ENCODE assay signal across 18 cellular contexts in genomic region chr9:75378036-75378435, GRCh38.
DNase-seq lines count a peak whose midpoint lies in the region; ATAC-seq and TF ChIP-seq lines count a peak whose summit lies in the region.
"Had no signal": no experiment of that assay in that cellular context is flagged by ENCODE, and none has a peak within 500 bp of the region (broad histone marks: within the 10 kb centered on the region; RNA-seq: fewer than 3 reads in every experiment).

No MANE protein-coding gene starts in this region.

- no TSS peak for BruUV-seq in Caco-2 (replicated peaks; lab: Mats Ljungman, UMichigan)

- no peaks in the 10 kb centered on the region for H3K27me3 ChIP-seq in heart left ventricle
- H3K27me3 ChIP-seq in upper lobe of right lung = no peaks in the 10 kb centered on the region
- H3K27me3 ChIP-seq in Caco-2 (replicated peaks; ENCODE audit: control insufficient read depth, insufficient read depth, low read length) = no peaks in the 10 kb centered on the region

- peak overlapping the region in 2 of 3 experiments; percentile 37 to 39 for H3K27ac Mint-ChIP-seq in nephron
- no peak overlapping the region for H3K27ac Mint-ChIP-seq in Caco-2 (ENCODE audit: unreplicated experiment)
- H3K27ac Mint-ChIP-seq: activated CD8-positive, alpha-beta T cell treated with anti-CD3 and anti-CD28 coated beads for 36 hours; activated naive CD4-positive, alpha-beta T cell treated with anti-CD3 and anti-CD28 coated beads for 36 hours; stimulated activated memory B cell treated with anti-CD40 and anti-IgM and Interleukin-4, amounts not matched to agents 10 μg/mL and 1 μg/mL and 100 μg/mL, for 72 hours had no signal

- peaks cover 3% of the 10 kb centered on the region for H3K9me3 Mint-ChIP-seq in nephron
- H3K9me3 Mint-ChIP-seq in Caco-2 (ENCODE audit: unreplicated experiment) = peaks cover 9% of the 10 kb centered on the region
- H3K9me3 Mint-ChIP-seq: activated CD8-positive, alpha-beta T cell treated with anti-CD3 and anti-CD28 coated beads for 36 hours had no signal

- ATAC-seq in heart left ventricle = peak; percentile 51 to 98 (median 82)
- ATAC-seq in upper lobe of right lung = peak; percentile 80
- ATAC-seq in GM18907 (IDR thresholded peaks at IDR 0.05; ENCODE audit: unreplicated experiment) = no peak
- no peak for ATAC-seq in HG03108 (IDR thresholded peaks at IDR 0.05; ENCODE audit: unreplicated experiment)
- ATAC-seq: activated CD8-positive, alpha-beta T cell treated with anti-CD3 and anti-CD28 coated beads for 36 hours; stimulated activated memory B cell treated with anti-CD40 and anti-IgM and Interleukin-4, amounts not matched to agents 10 μg/mL and 1 μg/mL and 100 μg/mL, for 72 hours had no signal

- H3K4me3 ChIP-seq in heart left ventricle (no peak overlapping the region), upper lobe of right lung (no peak overlapping the region), Caco-2 (ENCODE audit: low read depth, low read length) (no peak overlapping the region)

- CTCF ChIA-PET in Caco-2 (lab: Charles Lee) = no interaction called here

- no peaks in the 10 kb centered on the region for H3K36me3 ChIP-seq in heart left ventricle
- H3K36me3 ChIP-seq in upper lobe of right lung = no peaks in the 10 kb centered on the region
- no peaks in the 10 kb centered on the region for H3K36me3 ChIP-seq in Caco-2 (ENCODE audit: control insufficient read depth, insufficient read depth, low read length)

- DNase-seq in SHP77 (lab: John Stamatoyannopoulos, UW) (peak; percentile 11 to 62), heart left ventricle (peak; percentile 22 to 85 (median 75)), upper lobe of right lung (peak; percentile 69), Caco-2 (no peak)
- no peak for DNase-seq in activated CD4-positive, alpha-beta T cell treated with anti-CD3 and anti-CD28 coated beads for 1 hour
- DNase-seq: activated CD8-positive, alpha-beta T cell treated with anti-CD3 and anti-CD28 coated beads for 36 hours; activated naive CD4-positive, alpha-beta T cell treated with anti-CD3 and anti-CD28 coated beads for 36 hours; cerebellar nuclear complex; NCI-H1930; NCI-H526 treated with DMSO at 0.1 percent for 48 hours; stimulated activated CD4-positive, alpha-beta T cell treated with anti-CD3 and anti-CD28 coated beads, Interleukin-4, amount 100 ng/mL, for 24 hours; T1000 had no signal

- H3K9me3 ChIP-seq in heart left ventricle (peaks cover 0 to 10% (median 0%) of the 10 kb centered on the region in 12 donors), upper lobe of right lung (no peaks in the 10 kb centered on the region), Caco-2 (no peaks in the 10 kb centered on the region)

- TF ChIP-seq CTCF in heart left ventricle (IDR thresholded peaks at IDR 0.05) = no peak
- no peak for TF ChIP-seq CTCF in nephron (IDR thresholded peaks at IDR 0.05; ENCODE audit: unreplicated experiment in 3 of 3)
- no peak for TF ChIP-seq CTCF in upper lobe of right lung (IDR thresholded peaks at IDR 0.05)
- no peak for TF ChIP-seq CTCF in Caco-2 (IDR thresholded peaks at IDR 0.05; ENCODE audit: insufficient read depth in 1 of 2, low read depth in 1 of 2, low read length in 1 of 2, severe bottlenecking in 1 of 2, unreplicated experiment in 1 of 2)

- peaks cover 0 to 9% (median 0%) of the 10 kb centered on the region in 12 donors for H3K4me1 ChIP-seq in heart left ventricle
- H3K4me1 ChIP-seq in upper lobe of right lung = peaks cover 6% of the 10 kb centered on the region
- no peaks in the 10 kb centered on the region for H3K4me1 ChIP-seq in Caco-2

- H3K4me3 Mint-ChIP-seq in nephron (no peak overlapping the region), Caco-2 (ENCODE audit: unreplicated experiment) (no peak overlapping the region)
- H3K4me3 Mint-ChIP-seq: activated CD8-positive, alpha-beta T cell treated with anti-CD3 and anti-CD28 coated beads for 36 hours; activated naive CD4-positive, alpha-beta T cell treated with anti-CD3 and anti-CD28 coated beads for 36 hours; stimulated activated memory B cell treated with anti-CD40 and anti-IgM and Interleukin-4, amounts not matched to agents 10 μg/mL and 1 μg/mL and 100 μg/mL, for 72 hours had no signal

- WGBS in heart left ventricle, 4 donors = 42 to 59% (median 50%) methylated on average over 9 of the region's 9 CpGs

- POLR2A ChIA-PET in Caco-2 (lab: Charles Lee) = no interaction called here

- H3K36me3 Mint-ChIP-seq in nephron (ENCODE audit: low read depth) = no peaks in the 10 kb centered on the region
- H3K36me3 Mint-ChIP-seq in Caco-2 (ENCODE audit: insufficient read depth, unreplicated experiment) = no peaks in the 10 kb centered on the region
- H3K36me3 Mint-ChIP-seq: stimulated activated memory B cell treated with anti-CD40 and anti-IgM and Interleukin-4, amounts not matched to agents 10 μg/mL and 1 μg/mL and 100 μg/mL, for 72 hours had no signal

- H3K27me3 Mint-ChIP-seq in nephron (ENCODE audit: low read depth) = peaks cover 5% of the 10 kb centered on the region
- no peaks in the 10 kb centered on the region for H3K27me3 Mint-ChIP-seq in Caco-2 (ENCODE audit: insufficient read depth, unreplicated experiment)
- H3K27me3 Mint-ChIP-seq: stimulated activated memory B cell treated with anti-CD40 and anti-IgM and Interleukin-4, amounts not matched to agents 10 μg/mL and 1 μg/mL and 100 μg/mL, for 72 hours had no signal

- intact Hi-C loops in heart left ventricle (cut with DNase I) (loop anchor here in 1 of 10 donors (10.0 kb wide), 1 partner anchor 117 kb away; no protein-coding TSS in a partner anchor), upper lobe of right lung (cut with DNase I) (no loop called here), Caco-2 (cut with micrococcal nuclease; ENCODE audit: unreplicated experiment) (no loop called here)

- H3K27ac ChIP-seq in heart left ventricle = no peak overlapping the region
- no peak overlapping the region for H3K27ac ChIP-seq in upper lobe of right lung
- H3K27ac ChIP-seq: C4-2B, epithelial cell of prostate had no signal

- no peak for TF ChIP-seq POLR2A in heart left ventricle (IDR thresholded peaks at IDR 0.05)

- peaks cover 17% of the 10 kb centered on the region for H3K4me1 Mint-ChIP-seq in nephron
- no peaks in the 10 kb centered on the region for H3K4me1 Mint-ChIP-seq in Caco-2 (ENCODE audit: low read depth, unreplicated experiment)
- H3K4me1 Mint-ChIP-seq: stimulated activated memory B cell treated with anti-CD40 and anti-IgM and Interleukin-4, amounts not matched to agents 10 μg/mL and 1 μg/mL and 100 μg/mL, for 72 hours had no signal

Comparison
In these comparisons a context has a peak if more than half of its experiments do, and no peak if none do; other contexts are left out.
1. DNase-seq: peak in SHP77 (2 of 2), heart left ventricle (5 of 5) and upper lobe of right lung (single experiment); none in Caco-2 (0 of 2) and activated CD4-positive, alpha-beta T cell treated with anti-CD3 and anti-CD28 coated beads for 1 hour (single experiment).
2. ATAC-seq: peak in heart left ventricle (4 of 4) and upper lobe of right lung (single experiment); none in GM18907 (single experiment) and HG03108 (single experiment).